ENCODE assay signal across 8 cellular contexts in the genomic region with DNA sequence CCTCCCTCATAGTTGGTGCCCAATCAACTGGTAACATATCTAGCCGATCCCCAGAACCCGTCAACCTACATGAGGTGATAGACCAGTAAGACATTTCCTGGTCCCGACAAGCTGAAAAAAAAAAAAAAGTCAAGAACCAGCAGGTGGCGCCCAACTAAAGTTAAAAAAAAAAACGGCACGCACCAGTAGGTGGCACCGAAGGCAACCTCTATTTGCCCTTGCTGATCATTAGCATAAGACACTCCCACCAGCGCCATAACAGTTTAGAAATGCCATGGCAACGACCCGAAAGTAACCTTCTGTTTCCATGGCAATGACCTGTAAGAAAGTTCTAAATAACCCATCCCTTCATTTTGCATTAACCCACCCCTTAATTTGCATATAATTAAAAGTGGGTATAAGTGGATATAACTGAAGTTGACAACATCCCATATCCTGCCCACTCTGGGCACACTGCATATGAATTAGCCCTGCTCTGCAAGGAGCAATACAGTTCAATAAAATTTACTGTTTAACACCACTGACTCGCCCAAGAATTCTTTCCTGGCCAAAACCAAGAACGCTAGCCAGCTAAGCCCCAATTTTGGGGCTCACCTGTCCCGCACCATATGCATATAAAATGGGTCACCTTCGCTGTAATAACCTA.
DNase-seq lines count a peak whose midpoint lies in the region; TF ChIP-seq lines count a peak whose summit lies in the region.

No MANE protein-coding gene starts in this region.

- intact Hi-C loops in prostate gland (cut with DNase I): no loop called here

- no peaks in the 10 kb centered on the region for H3K9me2 ChIP-seq in Loucy (replicated peaks; ENCODE audit: low read depth, low read length)

- H2AK5ac ChIP-seq in mesendoderm (ENCODE audit: low read length): no peak overlapping the region

- H3K79me2 ChIP-seq in Loucy (ENCODE audit: insufficient read depth, low read length): no peaks in the 10 kb centered on the region
- no peaks in the 10 kb centered on the region for H3K79me2 ChIP-seq in mesendoderm (ENCODE audit: control insufficient read depth, insufficient read depth, low read length)

- no peak overlapping the region for H3K9ac ChIP-seq in Loucy (ENCODE audit: low read depth, low read length, poor library complexity, severe bottlenecking)
- H3K9ac ChIP-seq in mesendoderm (ENCODE audit: low read length): no peak overlapping the region

- no peak overlapping the region for H4K5ac ChIP-seq in mesendoderm (ENCODE audit: low read length)

- H3K23ac ChIP-seq in mesendoderm (ENCODE audit: low read length): no peak overlapping the region

- H2AFZ ChIP-seq in Loucy (ENCODE audit: low read length): peak overlapping the region; percentile 67; the same call in 1 of the 2 replicates

- no peak overlapping the region for H3K27ac ChIP-seq in AG04450 (ENCODE audit: low read depth, low read length)
- peak overlapping the region in 1 of 2 donors; percentile 27 for H3K27ac ChIP-seq in coronary artery
- no peak overlapping the region for H3K27ac ChIP-seq in mesendoderm (ENCODE audit: low read depth, low read length)
- no peak overlapping the region for H3K27ac ChIP-seq in prostate gland

- no peaks in the 10 kb centered on the region for H4K20me1 ChIP-seq in Loucy (ENCODE audit: insufficient read depth, low read length, poor library complexity, severe bottlenecking)

- H3K18ac ChIP-seq in mesendoderm (ENCODE audit: low read length): no peak overlapping the region

- H2BK5ac ChIP-seq in mesendoderm (ENCODE audit: low read length): no peak overlapping the region

- no peak for TF ChIP-seq POLR2A in prostate gland (IDR thresholded peaks at IDR 0.05)

- H3K4me3 ChIP-seq in AG04450 (ENCODE audit: low read depth, low read length) (no peak overlapping the region), Loucy (ENCODE audit: low read length, poor library complexity, severe bottlenecking) (no peak overlapping the region), coronary artery (no peak overlapping the region), mesendoderm (ENCODE audit: low read length) (no peak overlapping the region), prostate gland (no peak overlapping the region)

- DNase-seq in AG04450 (ENCODE audit: low read depth, low spot score): peak; percentile 8
- DNase-seq in GM10266 (ENCODE audit: extremely low spot score): peak; percentile 2
- peak; percentile 53 for DNase-seq in HEK293T (ENCODE audit: extremely low spot score)
- DNase-seq in T follicular helper cell (ENCODE audit: low read depth): peak; percentile 42
- DNase-seq in coronary artery (ENCODE audit: low spot score): no peak
- DNase-seq in mesendoderm: peak; percentile 95
- DNase-seq in prostate gland (ENCODE audit: low spot score): no peak

- TF ChIP-seq CTCF in AG04450 (IDR thresholded peaks at IDR 0.05; ENCODE audit: low read depth, low read length): peak; percentile 61
- peak; percentile 25 for TF ChIP-seq CTCF in GM10266 (IDR thresholded peaks at IDR 0.05; ENCODE audit: control insufficient read depth, insufficient read depth, low read depth, missing control alignments)
- TF ChIP-seq CTCF in Loucy (conservative IDR thresholded peaks at IDR 0.05; ENCODE audit: low read length): peak; percentile 83
- TF ChIP-seq CTCF in coronary artery (IDR thresholded peaks at IDR 0.05): peak; percentile 30
- peak in 2 of 4 experiments; percentile 25 to 29 for TF ChIP-seq CTCF in prostate gland (IDR thresholded peaks at IDR 0.05)

- H3K9me3 ChIP-seq in AG04450 (ENCODE audit: control insufficient read depth, insufficient read depth, low read length): no peaks in the 10 kb centered on the region
- H3K9me3 ChIP-seq in Loucy (ENCODE audit: insufficient read depth, low read depth, low read length): no peaks in the 10 kb centered on the region
- H3K9me3 ChIP-seq in prostate gland: no peaks in the 10 kb centered on the region

- H4K8ac ChIP-seq in mesendoderm (ENCODE audit: low read depth, low read length): no peak overlapping the region

- POLR2A ChIA-PET in AG04450 (lab: Yijun Ruan, JAX) (no interaction called here), HEK293T (lab: Yijun Ruan, JAX) (no interaction called here)

- no peaks in the 10 kb centered on the region for H3K79me1 ChIP-seq in mesendoderm (ENCODE audit: low read length)

- no peak overlapping the region for H3K56ac ChIP-seq in mesendoderm (ENCODE audit: low read length)

- no peaks in the 10 kb centered on the region for H3K36me3 ChIP-seq in Loucy (ENCODE audit: insufficient read depth, low read length)
- H3K36me3 ChIP-seq in mesendoderm (ENCODE audit: control insufficient read depth, insufficient read depth, low read length): no peaks in the 10 kb centered on the region
- no peaks in the 10 kb centered on the region for H3K36me3 ChIP-seq in prostate gland

- H2BK120ac ChIP-seq in mesendoderm (ENCODE audit: low read depth, low read length): no peak overlapping the region

- H3K4ac ChIP-seq in mesendoderm (ENCODE audit: low read depth, low read length): no peak overlapping the region

- H3K4me1 ChIP-seq in Loucy (ENCODE audit: insufficient read depth, low read length, poor library complexity, severe bottlenecking) (no peaks in the 10 kb centered on the region), mesendoderm (ENCODE audit: control insufficient read depth, low read depth, low read length) (no peaks in the 10 kb centered on the region), prostate gland (replicated peaks) (no peaks in the 10 kb centered on the region)

- CTCF ChIA-PET in AG04450 (lab: Charles Lee) (interaction anchor here (0.6 to 3.4 kb wide), 19 partner anchors 10 to 1859 kb away, joined by 3 to 28 read pairs (median 4); no protein-coding TSS in a partner anchor), HEK293T (lab: Yijun Ruan, JAX) (interaction anchor here (0.6 to 1.0 kb wide), 4 partner anchors 44 to 455 kb away, joined by 3 to 5 read pairs (median 4); no protein-coding TSS in a partner anchor)

- no peak overlapping the region for H2BK15ac ChIP-seq in mesendoderm (replicated peaks; ENCODE audit: low read depth)

- no CpG with 5 or more reads among the region's 14 CpGs for WGBS in mesendoderm (ENCODE audit: extremely low coverage, insufficient coverage, low lambda C conversion rate)
- 52% methylated on average over 14 of the region's 14 CpGs for WGBS in prostate gland

- H3K27me3 ChIP-seq in AG04450 (ENCODE audit: control insufficient read depth, insufficient read depth, low read length) (no peaks in the 10 kb centered on the region), Loucy (ENCODE audit: insufficient read depth, low read length, poor library complexity, severe bottlenecking) (no peaks in the 10 kb centered on the region), mesendoderm (ENCODE audit: insufficient read depth, low read length, poor library complexity) (no peaks in the 10 kb centered on the region), prostate gland (replicated peaks; ENCODE audit: insufficient read depth) (no peaks in the 10 kb centered on the region)

- H3K4me2 ChIP-seq in Loucy (ENCODE audit: low read depth, low read length, poor library complexity, severe bottlenecking) (no peak overlapping the region), mesendoderm (ENCODE audit: low read length) (no peak overlapping the region)

- H3F3A ChIP-seq in Loucy (ENCODE audit: low read depth): no peaks in the 10 kb centered on the region

TF ChIP-seq in HEK293T, 16 proteins besides CTCF, POLR2A, EP300 and RAD21:
- TF ChIP-seq TARDBP (IDR thresholded peaks at IDR 0.05): no peak
- TF ChIP-seq L3MBTL2 (conservative IDR thresholded peaks at IDR 0.05): no peak
- TF ChIP-seq ZNF384 (IDR thresholded peaks at IDR 0.05): peak; percentile 97
- TF ChIP-seq FOXK2 (IDR thresholded peaks at IDR 0.05): no peak
- no peak for TF ChIP-seq SUZ12 (IDR thresholded peaks at IDR 0.05)
- TF ChIP-seq FOXM1 (IDR thresholded peaks at IDR 0.05; ENCODE audit: borderline replicate concordance): no peak
- no peak for TF ChIP-seq ARNT (IDR thresholded peaks at IDR 0.05)

Comparison
In these comparisons a context has a peak if more than half of its experiments do, and no peak if none do; other contexts are left out.
1. DNase-seq: peak in AG04450 (single experiment), GM10266 (single experiment), HEK293T (single experiment), T follicular helper cell (single experiment) and mesendoderm (single experiment); none in coronary artery (single experiment) and prostate gland (single experiment).